Comparison of ENCODE assay signal across 12 cellular contexts in the genomic region with DNA sequence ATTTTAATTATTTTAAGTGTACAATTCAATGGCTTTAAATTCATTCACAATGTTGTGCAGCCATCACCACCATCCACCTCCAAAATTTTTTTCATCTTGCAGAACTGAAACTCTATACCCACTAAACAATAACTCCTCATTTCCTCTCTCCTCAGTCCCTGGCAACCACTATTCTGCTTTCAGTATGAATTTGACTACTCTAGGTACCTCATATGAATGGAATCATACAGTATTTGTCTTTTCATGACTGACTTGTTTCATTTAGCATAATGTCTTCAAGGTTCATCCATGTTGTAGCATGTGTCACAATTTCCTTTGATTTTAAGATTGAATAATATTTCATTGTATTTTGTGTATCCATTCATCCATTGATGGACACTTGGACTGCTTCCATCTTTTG. TPM values are rescaled to one million over a fixed set of nuclear protein-coding genes. Genes with fewer than 3 reads are reported as not detected.
A peak's percentile ranks its signal among the peaks of the same experiment; 100 is the strongest.
DNase-seq lines count a peak whose midpoint lies in the region; ATAC-seq, FAIRE-seq and TF ChIP-seq lines count a peak whose summit lies in the region.
"Had no signal": no experiment of that assay in that cellular context is flagged by ENCODE, and none has a peak within 500 bp of the region (broad histone marks: within the 10 kb centered on the region; RNA-seq: fewer than 3 reads in every experiment).

No MANE protein-coding gene starts in this region.

- H3K27ac ChIP-seq in left lung = no peak overlapping the region
- H3K27ac ChIP-seq: C4-2B, upper lobe of right lung had no signal

- peak; percentile 100 for ATAC-seq in GM19351 (IDR thresholded peaks at IDR 0.05; ENCODE audit: unreplicated experiment)
- ATAC-seq in HG02870 (IDR thresholded peaks at IDR 0.05; ENCODE audit: unreplicated experiment) = peak; percentile 100
- ATAC-seq in HG03575 (IDR thresholded peaks at IDR 0.05; ENCODE audit: extremely low read depth, insufficient number of reproducible peaks, low FRiP score, unreplicated experiment) = peak; percentile 100
- ATAC-seq in left lung = no peak
- ATAC-seq: upper lobe of right lung had no signal

- peak; percentile 54 for FAIRE-seq in GM12892 (lab: Jason Lieb, UNC)

- H3K27me3 ChIP-seq in left lung = no peaks in the 10 kb centered on the region
- H3K27me3 ChIP-seq: upper lobe of right lung had no signal

- H3K9me3 ChIP-seq in left lung = no peaks in the 10 kb centered on the region
- H3K9me3 ChIP-seq: upper lobe of right lung had no signal

- TF ChIP-seq CTCF in left lung (IDR thresholded peaks at IDR 0.05) = no peak

- H3K4me3 ChIP-seq in left lung = no peak overlapping the region
- H3K4me3 ChIP-seq: upper lobe of right lung had no signal

- DNase-seq in GM12892 (ENCODE audit: insufficient read length) (no peak), HPDE6-E6E7 (ENCODE audit: extremely low spot score) (no peak), G401 (ENCODE audit: low spot score) (no peak), mesenteric fat pad (ENCODE audit: low spot score) (no peak), left lung (no peak)
- DNase-seq: stimulated activated CD4-positive, alpha-beta T cell treated with anti-CD3 and anti-CD28 coated beads, Interleukin-4, amount 100 ng/mL, for 4 hours; upper lobe of right lung had no signal

- no peaks in the 10 kb centered on the region for H3K36me3 ChIP-seq in left lung
- H3K36me3 ChIP-seq: upper lobe of right lung had no signal

- H3K4me1 ChIP-seq in left lung = no peaks in the 10 kb centered on the region
- H3K4me1 ChIP-seq: upper lobe of right lung had no signal

- intact Hi-C loops in left lung (cut with DNase I) = no loop called here

- no peak for TF ChIP-seq POLR2A in GM12892 (IDR thresholded peaks at IDR 0.05; ENCODE audit: low read depth, low read length)

- in situ Hi-C loops in G401 (cut with HindIII; ENCODE audit: low sequenced_read_pairs) = no loop called here

RNA-seq across cellular contexts. Expression of gene KIF4A, which starts 46.9 kb away (rescaled TPM):
- 9.2 TPM for polyA plus RNA-seq in GM12892 (2012; ENCODE audit: missing spikeins)
- 33.4 and 38.1 TPM in 2 replicates for total RNA-seq in G401 (2014; rRNA removed; shearing (Covaris generic))
- total RNA-seq in mesenteric fat pad (0.13 TPM), left lung (1 to 10 TPM; 1.6 to 4.6 TPM)

RNA-seq across cellular contexts. Expression of gene PDZD11, which starts 47.0 kb away (rescaled TPM):
- polyA plus RNA-seq in GM12892 (2012; ENCODE audit: missing spikeins) = 43.2 TPM
- total RNA-seq in G401 (2014; rRNA removed; shearing (Covaris generic)) = 38.8 and 55.4 TPM in 2 replicates
- total RNA-seq in mesenteric fat pad (31.1 TPM), left lung (10 to 100 TPM; 29.9 to 39.2 TPM)

RNA-seq across cellular contexts. Expression of gene RAB41, which starts 54.8 kb away (rescaled TPM):
- not detected for polyA plus RNA-seq in GM12892 (2012; ENCODE audit: missing spikeins)
- total RNA-seq in G401 (2014; rRNA removed; shearing (Covaris generic)) = not detected in 2 replicates
- not detected for total RNA-seq in mesenteric fat pad
- not detected for total RNA-seq in left lung
- total RNA-seq: epithelial cell of proximal tubule, upper lobe of right lung had no signal
